Comparison of ENCODE assay signal across 25 cellular contexts in the genomic region with DNA sequence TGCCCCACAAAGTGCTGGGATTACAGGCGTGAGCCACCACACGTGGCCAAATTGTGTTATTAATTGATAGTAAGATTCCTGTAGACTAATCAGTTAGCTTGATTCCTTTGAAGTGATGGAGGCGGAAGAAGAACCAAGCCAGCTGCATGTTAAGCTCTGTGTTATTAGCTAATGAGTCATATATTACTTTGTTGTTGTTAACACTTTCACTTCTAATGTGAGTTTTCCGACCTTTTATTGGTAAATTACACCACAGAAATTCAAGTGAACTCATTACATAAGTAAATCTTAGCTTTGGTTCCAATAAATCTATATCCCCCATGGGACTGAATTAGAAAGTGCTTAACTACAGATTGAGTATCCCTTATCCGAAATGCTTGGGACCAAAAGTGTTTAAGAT. TPM values are rescaled to one million over a fixed set of nuclear protein-coding genes. Genes with fewer than 3 reads are reported as not detected.
DNase-seq lines count a peak whose midpoint lies in the region; ATAC-seq and TF ChIP-seq lines count a peak whose summit lies in the region.
"Had no signal": no experiment of that assay in that cellular context is flagged by ENCODE, and none has a peak within 500 bp of the region (broad histone marks: within the 10 kb centered on the region; RNA-seq: fewer than 3 reads in every experiment).

No MANE protein-coding gene starts in this region.

- intact Hi-C loops in HCT116 (cut with micrococcal nuclease), result no loop called here
- intact Hi-C loops in psoas muscle (cut with DNase I), result loop anchor here in 1 of 2 donors (10.0 kb wide), 1 partner anchor 217 kb away; no protein-coding TSS in a partner anchor

- POLR2A ChIA-PET in HCT116 (lab: Charles Lee), result interaction anchor here (0.9 kb wide), 1 partner anchor 16 kb away, joined by 3 read pairs; no protein-coding TSS in a partner anchor

- DNase-seq in GM12865 (ENCODE audit: low read depth) (peak; percentile 50), HCT116 (ENCODE audit: low read depth, low spot score) (no peak), RPMI7951 (ENCODE audit: low read depth) (peak; percentile 8), psoas muscle (no peak), foreskin fibroblast (no peak), hypothalamus (lab: John Stamatoyannopoulos, UW) (no peak), mesenteric fat pad (ENCODE audit: low spot score) (no peak)
- DNase-seq in activated CD4-positive, alpha-beta T cell treated with anti-CD3 and anti-CD28 coated beads for 4 hours, result no peak
- DNase-seq: activated CD4-positive, alpha-beta T cell treated with anti-CD3 and anti-CD28 coated beads, Interleukin-2, amount 50 U/mL, for 4 hours; amygdala; colonic mucosa; COR-L47; effector memory CD4-positive, alpha-beta T cell; HFFc6; KBM-7; MG63; NCI-H1105 treated with DMSO at 0.1 percent for 48 hours; NCI-H2029 treated with DMSO at 0.1 percent for 48 hours; NCI-H226; NCI-H69; pancreas; stimulated activated CD4-positive, alpha-beta T cell treated with anti-CD3 and anti-CD28 coated beads, Interleukin-2, amount 100 ng/mL, for 48 hours had no signal

- no peaks in the 10 kb centered on the region for H3K79me2 ChIP-seq in HCT116 (ENCODE audit: insufficient read depth, low read length)

- TF ChIP-seq POLR2A in HCT116 (IDR thresholded peaks at IDR 0.05; ENCODE audit: borderline replicate concordance, extremely low read depth, insufficient read depth, insufficient read length), result no peak

- no peak for TF ChIP-seq CTCF in GM12865 (IDR thresholded peaks at IDR 0.05; ENCODE audit: insufficient read depth, low read depth, low read length, missing control alignments)
- no peak for TF ChIP-seq CTCF in HCT116 (IDR thresholded peaks at IDR 0.05 in 2 of 3, conservative IDR thresholded peaks at IDR 0.05 in 1 of 3; ENCODE audit: borderline replicate concordance in 1 of 3, insufficient read depth in 1 of 3, low read depth in 2 of 3, low read length in 2 of 3)
- no peak for TF ChIP-seq CTCF in psoas muscle (IDR thresholded peaks at IDR 0.05)
- no peak for TF ChIP-seq CTCF in foreskin fibroblast (IDR thresholded peaks at IDR 0.05; ENCODE audit: low read depth, low read length)

- 0 out of 2 replicates have a peak overlapping the region, but pooled peaks have one; percentile 26 for H3K4me2 ChIP-seq in HCT116 (ENCODE audit: low read length)

- no peak overlapping the region for H3K27ac ChIP-seq in HCT116 (ENCODE audit: low read depth, low read length)
- peak overlapping the region; percentile 54 for H3K27ac ChIP-seq in psoas muscle
- H3K27ac ChIP-seq: breast epithelium, colonic mucosa, esophagus muscularis mucosa, right atrium auricular region had no signal

- no peaks in the 10 kb centered on the region for H4K20me1 ChIP-seq in HCT116 (ENCODE audit: insufficient read depth)

- TF ChIP-seq RAD21 in HCT116 (IDR thresholded peaks at IDR 0.05; ENCODE audit: low read depth), result no peak

- H3K36me3 ChIP-seq in HCT116 (ENCODE audit: control insufficient read depth in 1 of 2, insufficient read depth in 2 of 2, low read length in 2 of 2) (no peaks in the 10 kb centered on the region), psoas muscle (ENCODE audit: insufficient read depth in 1 of 2, low read depth in 1 of 2) (peaks cover 0 to 86% of the 10 kb centered on the region in 2 donors)
- H3K36me3 ChIP-seq: breast epithelium, colonic mucosa, MG63, pancreas, right atrium auricular region had no signal

- H3K27me3 ChIP-seq in HCT116 (ENCODE audit: insufficient read depth, low read length), result no peaks in the 10 kb centered on the region
- H3K27me3 ChIP-seq in psoas muscle (ENCODE audit: insufficient read depth in 3 of 3, low read length in 2 of 3), result no peaks in the 10 kb centered on the region
- H3K27me3 ChIP-seq: breast epithelium, colonic mucosa, esophagus muscularis mucosa, MG63, pancreas, right atrium auricular region had no signal

- H3K9me2 ChIP-seq in HCT116 (ENCODE audit: insufficient read depth), result no peaks in the 10 kb centered on the region

- no peak overlapping the region for H2AFZ ChIP-seq in HCT116 (ENCODE audit: low read depth, low read length, poor library complexity, severe bottlenecking)

- BruUV-seq in HCT116 (replicated peaks; lab: Mats Ljungman, UMichigan), result no TSS peak

- RAD21 ChIA-PET in HCT116 (lab: Charles Lee; ENCODE audit: low non-redundant PET in 1 of 2, low total read pairs in 2 of 2, uncharacterized antibody in 2 of 2, unreplicated experiment in 2 of 2), result interaction anchor here in 1 of 2 experiments (1.0 kb wide), 1 partner anchor 138 kb away, joined by 3 read pairs; no protein-coding TSS in a partner anchor

- ATAC-seq in HCT116, result no peak
- ATAC-seq in psoas muscle, result no peak

- H3K9me3 ChIP-seq in HCT116 (ENCODE audit: control insufficient read depth in 1 of 2, insufficient read depth in 1 of 2, low read depth in 1 of 2, low read length in 2 of 2) (peaks cover 0 to 3% of the 10 kb centered on the region in 2 experiments; a peak in 1 of 4 replicates), psoas muscle (no peaks in the 10 kb centered on the region)
- H3K9me3 ChIP-seq: breast epithelium, colonic mucosa, esophagus muscularis mucosa, MG63, pancreas, right atrium auricular region had no signal

- CTCF ChIA-PET in HCT116 (lab: Charles Lee), result interaction anchor here (1.2 to 1.4 kb wide), 3 partner anchors 124 to 216 kb away, joined by 3 to 11 read pairs (median 4); no protein-coding TSS in a partner anchor

- no peak overlapping the region for H3K9ac ChIP-seq in HCT116 (ENCODE audit: low read length)

- 63 to 76% (median 70%) methylated on average over 5 of the region's 5 CpGs for WGBS in psoas muscle, 3 donors

- H3K4me1 ChIP-seq in HCT116 (ENCODE audit: control insufficient read depth in 1 of 2, insufficient read depth in 2 of 2, low read length in 2 of 2) (peaks cover 0 to 4% of the 10 kb centered on the region in 2 experiments; a peak in 1 of 4 replicates), psoas muscle (peaks cover 5% of the 10 kb centered on the region)
- H3K4me1 ChIP-seq: breast epithelium, colonic mucosa, right atrium auricular region had no signal

- H3K4me3 ChIP-seq in GM12865 (ENCODE audit: low read depth, low read length), result no peak overlapping the region
- no peak overlapping the region for H3K4me3 ChIP-seq in HCT116 (replicated peaks in 1 of 2; ENCODE audit: low read depth in 1 of 2, low read length in 2 of 2)
- H3K4me3 ChIP-seq in psoas muscle, result no peak overlapping the region
- no peak overlapping the region for H3K4me3 ChIP-seq in foreskin fibroblast (ENCODE audit: low read depth in 1 of 2, low read length in 2 of 2)
- H3K4me3 ChIP-seq: breast epithelium, colonic mucosa, esophagus muscularis mucosa, MG63, pancreas, right atrium auricular region had no signal

TF ChIP-seq in HCT116, 20 proteins besides CTCF, POLR2A, EP300 and RAD21:
- TF ChIP-seq TCF7L2 (IDR thresholded peaks at IDR 0.05; ENCODE audit: borderline replicate concordance, extremely low read depth, insufficient read depth, insufficient read length), result peak; percentile 42
- TF ChIP-seq ZFX (IDR thresholded peaks at IDR 0.05), result no peak
TF ChIP-seq in HCT116: peak in this region for 1.

RNA-seq across cellular contexts. Expression of gene CHMP1B, which starts 20.3 kb away (rescaled TPM):
- total RNA-seq in HCT116 (2021; ENCODE audit: unreplicated experiment), result 30.3 TPM
- 31.1 and 43.8 TPM in 2 replicates for polyA plus RNA-seq in HCT116 (2012)
- 28.7 and 35.3 TPM in 2 replicates for total RNA-seq in RPMI7951 (2014; rRNA removed; shearing (Covaris generic))
- total RNA-seq in psoas muscle, result 100 to 1,000 TPM in 3 of 4 donors, 10 to 100 TPM in 1; 77.9 to 460 (median 292) TPM
- polyA plus RNA-seq in psoas muscle, result 100 to 1,000 TPM; 223 to 442 (median 402) TPM
- total RNA-seq in mesenteric fat pad, result 43.9 TPM

RNA-seq across cellular contexts. Expression of gene MPPE1, which starts 36.6 kb away (rescaled TPM):
- total RNA-seq in HCT116 (2021; ENCODE audit: unreplicated experiment) (21.4 TPM), psoas muscle (10 to 100 TPM; 22.5 to 33.4 (median 27.6) TPM), mesenteric fat pad (30.5 TPM)
- polyA plus RNA-seq in HCT116 (2012), result 12.1 and 12.4 TPM in 2 replicates
- total RNA-seq in RPMI7951 (2014; rRNA removed; shearing (Covaris generic)), result 13.8 and 18.7 TPM in 2 replicates
- 10 to 100 TPM; 20.2 to 44.0 (median 23.0) TPM for polyA plus RNA-seq in psoas muscle

Comparison
In these comparisons a context has a peak if more than half of its experiments do, and no peak if none do; other contexts are left out.
1. DNase-seq: peak in GM12865 (single experiment) and RPMI7951 (single experiment); none in HCT116 (single experiment), psoas muscle (0 of 2), foreskin fibroblast (0 of 2), activated CD4-positive, alpha-beta T cell treated with anti-CD3 and anti-CD28 coated beads for 4 hours (0 of 2), hypothalamus (0 of 51) and mesenteric fat pad (single experiment).